ENCODE assay signal across 1 cellular context in the genomic region with DNA sequence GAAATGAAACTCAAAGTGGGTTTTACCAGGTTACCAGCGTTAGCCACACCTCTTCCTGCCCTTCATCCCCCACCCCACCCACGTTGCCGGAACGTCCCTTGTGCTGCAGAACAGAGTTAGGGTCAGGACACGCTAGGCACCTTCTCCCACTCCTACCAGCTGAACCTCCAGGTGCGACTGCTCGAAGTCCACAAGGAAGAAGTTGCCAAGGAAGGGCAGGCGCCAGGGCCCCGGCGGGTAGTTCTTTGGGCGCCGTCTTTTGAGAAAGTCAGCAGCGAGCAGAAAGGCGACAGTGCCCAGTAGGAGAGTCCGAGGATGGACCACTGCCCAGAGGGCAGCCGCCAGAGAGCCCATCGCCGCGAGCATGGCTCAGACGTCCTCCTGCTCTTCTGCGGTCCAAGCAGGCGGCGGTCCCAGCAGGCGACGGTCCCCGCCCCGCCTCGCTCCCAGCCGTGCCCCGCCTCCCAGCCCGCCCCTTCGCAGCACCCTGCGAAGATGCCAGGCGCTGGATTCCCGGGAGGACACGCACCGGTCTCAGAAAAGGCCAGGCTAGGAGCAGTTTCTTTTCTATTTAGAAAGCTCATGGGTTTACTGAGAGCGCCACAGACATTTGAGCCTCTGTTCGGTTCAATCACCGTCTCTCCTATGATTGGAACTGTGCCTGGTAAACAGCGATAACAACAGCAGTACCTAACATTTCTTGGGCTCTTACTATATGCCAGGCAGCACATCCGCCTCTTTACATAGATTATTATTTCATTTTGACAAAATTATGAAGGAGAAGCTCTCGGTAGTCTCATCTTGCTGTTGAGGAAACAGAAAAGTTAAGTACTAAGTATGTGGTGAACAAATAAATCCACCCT.
A peak's percentile ranks its signal among the peaks of the same experiment; 100 is the strongest.
TF ChIP-seq lines count a peak whose summit lies in the region.

A gene with protein sequence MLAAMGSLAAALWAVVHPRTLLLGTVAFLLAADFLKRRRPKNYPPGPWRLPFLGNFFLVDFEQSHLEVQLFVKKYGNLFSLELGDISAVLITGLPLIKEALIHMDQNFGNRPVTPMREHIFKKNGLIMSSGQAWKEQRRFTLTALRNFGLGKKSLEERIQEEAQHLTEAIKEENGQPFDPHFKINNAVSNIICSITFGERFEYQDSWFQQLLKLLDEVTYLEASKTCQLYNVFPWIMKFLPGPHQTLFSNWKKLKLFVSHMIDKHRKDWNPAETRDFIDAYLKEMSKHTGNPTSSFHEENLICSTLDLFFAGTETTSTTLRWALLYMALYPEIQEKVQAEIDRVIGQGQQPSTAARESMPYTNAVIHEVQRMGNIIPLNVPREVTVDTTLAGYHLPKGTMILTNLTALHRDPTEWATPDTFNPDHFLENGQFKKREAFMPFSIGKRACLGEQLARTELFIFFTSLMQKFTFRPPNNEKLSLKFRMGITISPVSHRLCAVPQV (minus strand): TSS at position 393 of the 863 bp plus-strand sequence. CDS start 27 bp downstream, at position 366.

TF ChIP-seq in GM12878, 131 proteins besides CTCF, POLR2A, EP300 and RAD21:
- TF ChIP-seq IKZF1 (conservative IDR thresholded peaks at IDR 0.05): peak; percentile 24; the same call in 1 of the 2 replicates
- no peak for TF ChIP-seq RB1 (IDR thresholded peaks at IDR 0.05; ENCODE audit: borderline replicate concordance)
- TF ChIP-seq ZSCAN29 (IDR thresholded peaks at IDR 0.05): no peak
TF ChIP-seq in GM12878: peak in this region for 1.
